1 cellular context compared by ENCODE assay signal in the genomic region with DNA sequence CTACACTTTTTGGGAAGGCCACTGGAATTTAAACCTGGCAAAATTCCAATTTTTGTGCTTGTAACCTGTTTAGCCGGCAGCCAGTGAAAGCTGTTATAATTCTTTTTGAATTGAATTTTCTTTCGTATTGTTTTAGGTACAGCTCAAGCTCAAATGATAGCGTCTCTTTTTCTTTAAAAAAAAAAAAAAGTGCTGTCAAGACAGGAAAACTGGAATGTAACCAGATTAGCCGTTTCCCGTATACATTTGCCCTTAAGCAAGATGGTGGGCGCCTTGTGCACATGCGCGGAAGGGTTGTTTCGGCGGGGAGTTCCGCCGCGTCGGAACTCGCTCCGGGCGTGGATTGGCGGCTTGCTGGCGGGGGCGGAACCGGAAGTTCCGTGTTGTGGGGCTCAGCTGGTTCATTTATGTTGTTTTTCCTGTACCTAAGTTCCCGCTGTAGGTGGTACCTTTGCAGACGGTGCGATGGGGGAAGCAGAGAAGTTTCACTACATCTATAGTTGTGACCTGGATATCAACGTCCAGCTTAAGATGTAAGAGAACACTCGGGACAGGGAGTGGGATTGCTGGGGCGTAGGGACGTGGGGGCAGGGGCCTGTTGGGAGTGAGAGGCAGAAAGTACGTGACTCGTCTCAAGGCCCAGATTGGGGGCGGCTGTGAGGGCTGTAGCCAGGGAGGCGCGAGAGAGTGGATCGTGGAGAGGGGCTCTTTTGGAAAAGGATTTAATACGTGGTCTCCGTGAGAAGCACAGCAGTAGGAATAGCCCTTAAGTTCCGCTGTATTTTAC.
A peak's percentile ranks its signal among the peaks of the same experiment; 100 is the strongest.
TF ChIP-seq lines count a peak whose summit lies in the region.

Gene PIK3C3 (plus strand): TSS at position 408 of the 787 bp plus-strand sequence. CDS start 58 bp downstream, at position 466.

TF ChIP-seq in HepG2, 621 proteins besides CTCF, POLR2A, EP300 and RAD21 (continued from another document and continues in another):
- TF ChIP-seq ZBTB26 (CRISPR knock-in tag; IDR thresholded peaks at IDR 0.05; ENCODE audit: borderline replicate concordance) (no peak), GZF1 (CRISPR knock-in tag; IDR thresholded peaks at IDR 0.05) (no peak), ZNF33B (CRISPR knock-in tag; IDR thresholded peaks at IDR 0.05) (no peak), ZBTB33 (CRISPR knock-in tag; IDR thresholded peaks at IDR 0.05) (no peak), CCDC6 (CRISPR knock-in tag; IDR thresholded peaks at IDR 0.05) (no peak), ZNF83 (CRISPR knock-in tag; IDR thresholded peaks at IDR 0.05; ENCODE audit: borderline replicate concordance) (no peak), ZNF407 (CRISPR knock-in tag; IDR thresholded peaks at IDR 0.05; ENCODE audit: not compliant biosample characterization) (no peak), PCBP1 (IDR thresholded peaks at IDR 0.05; ENCODE audit: borderline replicate concordance, low read depth, low read length) (no peak), ZBTB14 (CRISPR knock-in tag; IDR thresholded peaks at IDR 0.05) (no peak), GTF2F1 (IDR thresholded peaks at IDR 0.05; ENCODE audit: low read length) (no peak), SATB2 (CRISPR knock-in tag; IDR thresholded peaks at IDR 0.05) (no peak), SNRNP70 (IDR thresholded peaks at IDR 0.05; ENCODE audit: low read depth, low read length) (no peak), KDM3A (CRISPR knock-in tag; IDR thresholded peaks at IDR 0.05; ENCODE audit: low read depth) (no peak), SP2 (CRISPR knock-in tag; IDR thresholded peaks at IDR 0.05) (peak; percentile 89), ZNF777 (CRISPR knock-in tag; IDR thresholded peaks at IDR 0.05) (no peak), SOX13 (IDR thresholded peaks at IDR 0.05) (no peak), SOX13 (CRISPR knock-in tag; conservative IDR thresholded peaks at IDR 0.05 in 1 of 2, IDR thresholded peaks at IDR 0.05 in 1 of 2) (no peak), NR3C1 (CRISPR knock-in tag; IDR thresholded peaks at IDR 0.05) (no peak), PLSCR1 (CRISPR knock-in tag; IDR thresholded peaks at IDR 0.05; ENCODE audit: borderline replicate concordance) (no peak)
- TF ChIP-seq, protein P1, sequence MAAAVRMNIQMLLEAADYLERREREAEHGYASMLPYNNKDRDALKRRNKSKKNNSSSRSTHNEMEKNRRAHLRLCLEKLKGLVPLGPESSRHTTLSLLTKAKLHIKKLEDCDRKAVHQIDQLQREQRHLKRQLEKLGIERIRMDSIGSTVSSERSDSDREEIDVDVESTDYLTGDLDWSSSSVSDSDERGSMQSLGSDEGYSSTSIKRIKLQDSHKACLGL (CRISPR knock-in tag; IDR thresholded peaks at IDR 0.05), result no peak
- TF ChIP-seq, protein P2, sequence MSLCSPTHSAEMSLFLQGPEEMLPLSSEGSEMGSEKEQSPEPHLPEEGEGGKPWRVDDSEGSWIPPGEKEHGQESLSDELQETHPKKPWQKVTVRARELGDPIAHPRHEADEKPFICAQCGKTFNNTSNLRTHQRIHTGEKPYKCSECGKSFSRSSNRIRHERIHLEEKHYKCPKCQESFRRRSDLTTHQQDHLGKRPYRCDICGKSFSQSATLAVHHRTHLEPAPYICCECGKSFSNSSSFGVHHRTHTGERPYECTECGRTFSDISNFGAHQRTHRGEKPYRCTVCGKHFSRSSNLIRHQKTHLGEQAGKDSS (CRISPR knock-in tag; IDR thresholded peaks at IDR 0.05; ENCODE audit: borderline replicate concordance, low read depth), result no peak
- TF ChIP-seq, protein P3, sequence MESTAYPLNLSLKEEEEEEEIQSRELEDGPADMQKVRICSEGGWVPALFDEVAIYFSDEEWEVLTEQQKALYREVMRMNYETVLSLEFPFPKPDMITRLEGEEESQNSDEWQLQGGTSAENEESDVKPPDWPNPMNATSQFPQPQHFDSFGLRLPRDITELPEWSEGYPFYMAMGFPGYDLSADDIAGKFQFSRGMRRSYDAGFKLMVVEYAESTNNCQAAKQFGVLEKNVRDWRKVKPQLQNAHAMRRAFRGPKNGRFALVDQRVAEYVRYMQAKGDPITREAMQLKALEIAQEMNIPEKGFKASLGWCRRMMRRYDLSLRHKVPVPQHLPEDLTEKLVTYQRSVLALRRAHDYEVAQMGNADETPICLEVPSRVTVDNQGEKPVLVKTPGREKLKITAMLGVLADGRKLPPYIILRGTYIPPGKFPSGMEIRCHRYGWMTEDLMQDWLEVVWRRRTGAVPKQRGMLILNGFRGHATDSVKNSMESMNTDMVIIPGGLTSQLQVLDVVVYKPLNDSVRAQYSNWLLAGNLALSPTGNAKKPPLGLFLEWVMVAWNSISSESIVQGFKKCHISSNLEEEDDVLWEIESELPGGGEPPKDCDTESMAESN (CRISPR knock-in tag; conservative IDR thresholded peaks at IDR 0.05), result no peak
- TF ChIP-seq, protein P4, sequence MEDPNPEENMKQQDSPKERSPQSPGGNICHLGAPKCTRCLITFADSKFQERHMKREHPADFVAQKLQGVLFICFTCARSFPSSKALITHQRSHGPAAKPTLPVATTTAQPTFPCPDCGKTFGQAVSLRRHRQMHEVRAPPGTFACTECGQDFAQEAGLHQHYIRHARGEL (CRISPR knock-in tag; IDR thresholded peaks at IDR 0.05), result no peak
- TF ChIP-seq, protein P5, sequence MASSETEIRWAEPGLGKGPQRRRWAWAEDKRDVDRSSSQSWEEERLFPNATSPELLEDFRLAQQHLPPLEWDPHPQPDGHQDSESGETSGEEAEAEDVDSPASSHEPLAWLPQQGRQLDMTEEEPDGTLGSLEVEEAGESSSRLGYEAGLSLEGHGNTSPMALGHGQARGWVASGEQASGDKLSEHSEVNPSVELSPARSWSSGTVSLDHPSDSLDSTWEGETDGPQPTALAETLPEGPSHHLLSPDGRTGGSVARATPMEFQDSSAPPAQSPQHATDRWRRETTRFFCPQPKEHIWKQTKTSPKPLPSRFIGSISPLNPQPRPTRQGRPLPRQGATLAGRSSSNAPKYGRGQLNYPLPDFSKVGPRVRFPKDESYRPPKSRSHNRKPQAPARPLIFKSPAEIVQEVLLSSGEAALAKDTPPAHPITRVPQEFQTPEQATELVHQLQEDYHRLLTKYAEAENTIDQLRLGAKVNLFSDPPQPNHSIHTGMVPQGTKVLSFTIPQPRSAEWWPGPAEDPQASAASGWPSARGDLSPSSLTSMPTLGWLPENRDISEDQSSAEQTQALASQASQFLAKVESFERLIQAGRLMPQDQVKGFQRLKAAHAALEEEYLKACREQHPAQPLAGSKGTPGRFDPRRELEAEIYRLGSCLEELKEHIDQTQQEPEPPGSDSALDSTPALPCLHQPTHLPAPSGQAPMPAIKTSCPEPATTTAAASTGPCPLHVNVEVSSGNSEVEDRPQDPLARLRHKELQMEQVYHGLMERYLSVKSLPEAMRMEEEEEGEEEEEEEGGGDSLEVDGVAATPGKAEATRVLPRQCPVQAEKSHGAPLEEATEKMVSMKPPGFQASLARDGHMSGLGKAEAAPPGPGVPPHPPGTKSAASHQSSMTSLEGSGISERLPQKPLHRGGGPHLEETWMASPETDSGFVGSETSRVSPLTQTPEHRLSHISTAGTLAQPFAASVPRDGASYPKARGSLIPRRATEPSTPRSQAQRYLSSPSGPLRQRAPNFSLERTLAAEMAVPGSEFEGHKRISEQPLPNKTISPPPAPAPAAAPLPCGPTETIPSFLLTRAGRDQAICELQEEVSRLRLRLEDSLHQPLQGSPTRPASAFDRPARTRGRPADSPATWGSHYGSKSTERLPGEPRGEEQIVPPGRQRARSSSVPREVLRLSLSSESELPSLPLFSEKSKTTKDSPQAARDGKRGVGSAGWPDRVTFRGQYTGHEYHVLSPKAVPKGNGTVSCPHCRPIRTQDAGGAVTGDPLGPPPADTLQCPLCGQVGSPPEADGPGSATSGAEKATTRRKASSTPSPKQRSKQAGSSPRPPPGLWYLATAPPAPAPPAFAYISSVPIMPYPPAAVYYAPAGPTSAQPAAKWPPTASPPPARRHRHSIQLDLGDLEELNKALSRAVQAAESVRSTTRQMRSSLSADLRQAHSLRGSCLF (CRISPR knock-in tag; IDR thresholded peaks at IDR 0.05; ENCODE audit: borderline replicate concordance), result no peak
- TF ChIP-seq, protein P6, sequence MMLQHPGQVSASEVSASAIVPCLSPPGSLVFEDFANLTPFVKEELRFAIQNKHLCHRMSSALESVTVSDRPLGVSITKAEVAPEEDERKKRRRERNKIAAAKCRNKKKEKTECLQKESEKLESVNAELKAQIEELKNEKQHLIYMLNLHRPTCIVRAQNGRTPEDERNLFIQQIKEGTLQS (CRISPR knock-in tag; IDR thresholded peaks at IDR 0.05), result no peak
